Comparison of ENCODE assay signal across 17 cellular contexts in the genomic region with DNA sequence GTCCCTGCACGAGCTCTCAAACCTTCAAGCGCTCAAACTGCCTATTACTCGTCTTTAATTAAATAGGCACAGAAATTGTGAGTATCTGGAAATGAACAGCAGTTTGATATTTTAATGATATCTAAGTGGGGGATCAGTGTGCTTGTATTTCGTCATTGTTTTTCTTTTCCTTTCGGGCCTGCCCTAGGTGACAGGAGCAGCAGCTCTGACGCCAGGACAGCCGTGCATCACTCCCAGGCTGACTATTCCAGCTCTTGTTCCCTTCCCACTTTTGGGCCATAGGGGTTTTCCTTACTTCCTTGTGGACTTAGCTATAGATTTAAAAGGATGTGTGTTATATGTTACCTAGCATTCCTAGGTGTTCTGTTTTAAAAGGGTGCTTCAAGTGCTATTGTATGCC. TPM values are rescaled to one million over a fixed set of nuclear protein-coding genes. Genes with fewer than 3 reads are reported as not detected.
DNase-seq lines count a peak whose midpoint lies in the region; ATAC-seq, FAIRE-seq and TF ChIP-seq lines count a peak whose summit lies in the region.
"Had no signal": no experiment of that assay in that cellular context is flagged by ENCODE, and none has a peak within 500 bp of the region (broad histone marks: within the 10 kb centered on the region; RNA-seq: fewer than 3 reads in every experiment).

No MANE protein-coding gene starts in this region.

- BruUV-seq in Caco-2 (replicated peaks; lab: Mats Ljungman, UMichigan): no TSS peak

- H3K4me2 ChIP-seq in keratinocyte (ENCODE audit: control insufficient read depth, extremely low read depth, insufficient read depth, low read depth, low read length): no peak overlapping the region
- H3K4me2 ChIP-seq: BLaER1 had no signal

- H3K9me3 ChIP-seq in Caco-2 (no peaks in the 10 kb centered on the region), T-helper 17 cell (ENCODE audit: control insufficient read depth, low read length, poor library complexity, severe bottlenecking) (no peaks in the 10 kb centered on the region), keratinocyte (ENCODE audit: control insufficient read depth, low read depth, low read length) (no peaks in the 10 kb centered on the region)
- H3K9me3 ChIP-seq: BLaER1 had no signal

- CTCF ChIA-PET in Caco-2 (lab: Charles Lee): interaction anchor here (0.6 to 1.2 kb wide), 2 partner anchors 33 to 97 kb away, joined by 3 read pairs; no protein-coding TSS in a partner anchor

- no peak overlapping the region for H2AFZ ChIP-seq in keratinocyte (ENCODE audit: control insufficient read depth, low read length)

- POLR2A ChIA-PET in Caco-2 (lab: Charles Lee): no interaction called here

- H3K79me2 ChIP-seq in keratinocyte (ENCODE audit: control insufficient read depth, insufficient read depth, low read length): no peaks in the 10 kb centered on the region

- no peaks in the 10 kb centered on the region for H3K27me3 ChIP-seq in Caco-2 (replicated peaks; ENCODE audit: control insufficient read depth, insufficient read depth, low read length)
- no peaks in the 10 kb centered on the region for H3K27me3 ChIP-seq in keratinocyte (ENCODE audit: control insufficient read depth, extremely low read depth, insufficient read depth, low read length)
- H3K27me3 ChIP-seq: BLaER1 had no signal

- no peak for DNase-seq in activated T-cell treated with anti-CD3 and anti-CD28 coated beads, Interleukin-2, amount 50 U/mL, for 24 hours
- no peak for DNase-seq in activated T-cell treated with anti-CD3 and anti-CD28 coated beads, Interleukin-2, amount 50 U/mL, for 48 hours
- DNase-seq in Caco-2 (no peak), T-helper 17 cell (no peak), keratinocyte (ENCODE audit: low read depth, low spot score) (no peak), NCI-H524 treated with DMSO at 0.1 percent for 48 hours (lab: John Stamatoyannopoulos, UW) (no peak)
- DNase-seq: 8988T; Calu3; CD4-positive, alpha-beta memory T cell; DMS79 treated with DMSO at 0.1 percent for 48 hours; GF-D8; GOT3; H7 had no signal

- peak overlapping the region; percentile 21 for H3K27ac ChIP-seq in keratinocyte (ENCODE audit: control insufficient read depth, insufficient read depth, low read length)
- H3K27ac ChIP-seq: BLaER1 had no signal

- H3K4me3 Mint-ChIP-seq in activated T-cell treated with anti-CD3 and anti-CD28 coated beads, Interleukin-2, amount 50 U/mL, for 24 hours: no peak overlapping the region
- H3K4me3 Mint-ChIP-seq in Caco-2 (ENCODE audit: unreplicated experiment) (no peak overlapping the region), T-helper 17 cell (no peak overlapping the region)
- H3K4me3 Mint-ChIP-seq: CD14-positive monocyte; CD4-positive, alpha-beta memory T cell had no signal

- ATAC-seq in T-helper 17 cell (no peak), GM19395 (IDR thresholded peaks at IDR 0.05; ENCODE audit: unreplicated experiment) (no peak), HG03354 (IDR thresholded peaks at IDR 0.05; ENCODE audit: poor library complexity, severe bottlenecking, unreplicated experiment) (no peak)

- H3K4me1 Mint-ChIP-seq in activated T-cell treated with anti-CD3 and anti-CD28 coated beads, Interleukin-2, amount 50 U/mL, for 24 hours (ENCODE audit: low read depth): no peaks in the 10 kb centered on the region
- H3K4me1 Mint-ChIP-seq in Caco-2 (ENCODE audit: low read depth, unreplicated experiment): peaks cover 9% of the 10 kb centered on the region
- no peaks in the 10 kb centered on the region for H3K4me1 Mint-ChIP-seq in T-helper 17 cell
- H3K4me1 Mint-ChIP-seq: CD14-positive monocyte; CD4-positive, alpha-beta memory T cell had no signal

- H3K9me1 ChIP-seq in keratinocyte (ENCODE audit: control insufficient read depth, extremely low read depth, insufficient read depth, low read length): no peaks in the 10 kb centered on the region

- H4K20me1 ChIP-seq in keratinocyte (ENCODE audit: control insufficient read depth, extremely low read depth, insufficient read depth, low read length): no peaks in the 10 kb centered on the region
- H4K20me1 ChIP-seq: BLaER1 had no signal

- H3K9me3 Mint-ChIP-seq in activated T-cell treated with anti-CD3 and anti-CD28 coated beads, Interleukin-2, amount 50 U/mL, for 24 hours: no peaks in the 10 kb centered on the region
- H3K9me3 Mint-ChIP-seq in Caco-2 (ENCODE audit: unreplicated experiment): no peaks in the 10 kb centered on the region
- H3K9me3 Mint-ChIP-seq: CD4-positive, alpha-beta memory T cell had no signal

- H3K9ac ChIP-seq in keratinocyte (ENCODE audit: control insufficient read depth, extremely low read depth, insufficient read depth, low read length): no peak overlapping the region
- H3K9ac ChIP-seq: BLaER1 had no signal

- no peak for TF ChIP-seq CTCF in Caco-2 (IDR thresholded peaks at IDR 0.05; ENCODE audit: insufficient read depth in 1 of 2, low read depth in 1 of 2, low read length in 1 of 2, severe bottlenecking in 1 of 2, unreplicated experiment in 1 of 2)
- no peak for TF ChIP-seq CTCF in keratinocyte (optimal IDR thresholded peaks at IDR 0.05 in 1 of 3, IDR thresholded peaks at IDR 0.05 in 1 of 3, conservative IDR thresholded peaks at IDR 0.05 in 1 of 3; ENCODE audit: extremely low read depth in 1 of 3, insufficient read depth in 2 of 3, low read length in 3 of 3)

- no peak for FAIRE-seq in keratinocyte (lab: Jason Lieb, UNC)

- intact Hi-C loops in Caco-2 (cut with micrococcal nuclease; ENCODE audit: unreplicated experiment): no loop called here

- H3K4me1 ChIP-seq in Caco-2 (no peaks in the 10 kb centered on the region), keratinocyte (ENCODE audit: control insufficient read depth, extremely low read depth, insufficient read depth, low read length) (no peaks in the 10 kb centered on the region)

- H3K4me3 ChIP-seq in Caco-2 (ENCODE audit: low read depth, low read length): no peak overlapping the region
- no peak overlapping the region for H3K4me3 ChIP-seq in keratinocyte (ENCODE audit: control insufficient read depth in 2 of 3, extremely low read depth in 1 of 3, insufficient read depth in 2 of 3, low read depth in 1 of 3, low read length in 3 of 3)
- H3K4me3 ChIP-seq: BLaER1 had no signal

- H3K36me3 ChIP-seq in Caco-2 (ENCODE audit: control insufficient read depth, insufficient read depth, low read length) (no peaks in the 10 kb centered on the region; the same call in 1 of the 2 replicates), keratinocyte (ENCODE audit: control insufficient read depth in 2 of 2, extremely low read depth in 1 of 2, insufficient read depth in 2 of 2, low read length in 2 of 2) (peaks cover 7 to 10% of the 10 kb centered on the region in 2 experiments)

- peaks cover 87% of the 10 kb centered on the region for H3K36me3 Mint-ChIP-seq in activated T-cell treated with anti-CD3 and anti-CD28 coated beads, Interleukin-2, amount 50 U/mL, for 24 hours (ENCODE audit: low read depth)
- peaks cover 46% of the 10 kb centered on the region for H3K36me3 Mint-ChIP-seq in Caco-2 (ENCODE audit: insufficient read depth, unreplicated experiment)
- H3K36me3 Mint-ChIP-seq in T-helper 17 cell (ENCODE audit: low read depth): peaks cover 8% of the 10 kb centered on the region

- H3K27me3 Mint-ChIP-seq in activated T-cell treated with anti-CD3 and anti-CD28 coated beads, Interleukin-2, amount 50 U/mL, for 24 hours: no peaks in the 10 kb centered on the region
- H3K27me3 Mint-ChIP-seq in Caco-2 (ENCODE audit: insufficient read depth, unreplicated experiment) (no peaks in the 10 kb centered on the region), T-helper 17 cell (no peaks in the 10 kb centered on the region)
- H3K27me3 Mint-ChIP-seq: CD4-positive, alpha-beta memory T cell had no signal

- H3K27ac Mint-ChIP-seq in activated T-cell treated with anti-CD3 and anti-CD28 coated beads, Interleukin-2, amount 50 U/mL, for 24 hours: peak overlapping the region; percentile 37
- H3K27ac Mint-ChIP-seq in Caco-2 (ENCODE audit: unreplicated experiment) (peak overlapping the region; percentile 76), T-helper 17 cell (peak overlapping the region; percentile 62)
- H3K27ac Mint-ChIP-seq: CD14-positive monocyte had no signal

- dilution Hi-C loops in keratinocyte (cut with MboI; ENCODE audit: extremely low pct_ligation_motif_present, low sequenced_read_pairs): no loop called here

RNA-seq across cellular contexts. Expression of gene BNIP1, which starts 9.5 kb away (rescaled TPM):
- 13.9 and 15.3 TPM in 2 replicates for total RNA-seq in Caco-2 (2022)
- 10 to 100 TPM; 27.0 to 30.4 TPM for total RNA-seq in T-helper 17 cell
- polyA plus RNA-seq in keratinocyte: 14.1 to 18.2 TPM (median 14.3 TPM) in 3 replicates
- 6.1 TPM for polyA plus RNA-seq in keratinocyte (2011; ENCODE audit: low read depth)
- 10.8 and 13.4 TPM in 2 replicates for polyA plus RNA-seq in keratinocyte (2011; cell fraction: cytosol; rRNA removed)
- 20.4 and 20.8 TPM in 2 replicates for polyA plus RNA-seq in keratinocyte (2011; cell fraction: nucleus; rRNA removed)
- polyA plus RNA-seq in keratinocyte (2012; ENCODE audit: low replicate concordance): 9.7 and 11.7 TPM in 2 replicates
- polyA minus RNA-seq in keratinocyte: 4.8 to 7.9 TPM (median 6.2 TPM) in 3 replicates
- 4.4 TPM for polyA minus RNA-seq in keratinocyte (2011; cell fraction: cytosol; rRNA and poly(A)+ RNA removed)
- polyA minus RNA-seq in keratinocyte (2011; cell fraction: nucleus; rRNA and poly(A)+ RNA removed): 2.1 and 3.3 TPM in 2 replicates
